In genomic region chr5:150070277-150070638, GRCh38 we compare ENCODE assay signal across 1 cellular context.
TF ChIP-seq lines count a peak whose summit lies in the region.

No MANE protein-coding gene starts in this region.

TF ChIP-seq in WTC11, 78 proteins besides CTCF, POLR2A, EP300 and RAD21 (continued from another document):
- TF ChIP-seq, protein P1, sequence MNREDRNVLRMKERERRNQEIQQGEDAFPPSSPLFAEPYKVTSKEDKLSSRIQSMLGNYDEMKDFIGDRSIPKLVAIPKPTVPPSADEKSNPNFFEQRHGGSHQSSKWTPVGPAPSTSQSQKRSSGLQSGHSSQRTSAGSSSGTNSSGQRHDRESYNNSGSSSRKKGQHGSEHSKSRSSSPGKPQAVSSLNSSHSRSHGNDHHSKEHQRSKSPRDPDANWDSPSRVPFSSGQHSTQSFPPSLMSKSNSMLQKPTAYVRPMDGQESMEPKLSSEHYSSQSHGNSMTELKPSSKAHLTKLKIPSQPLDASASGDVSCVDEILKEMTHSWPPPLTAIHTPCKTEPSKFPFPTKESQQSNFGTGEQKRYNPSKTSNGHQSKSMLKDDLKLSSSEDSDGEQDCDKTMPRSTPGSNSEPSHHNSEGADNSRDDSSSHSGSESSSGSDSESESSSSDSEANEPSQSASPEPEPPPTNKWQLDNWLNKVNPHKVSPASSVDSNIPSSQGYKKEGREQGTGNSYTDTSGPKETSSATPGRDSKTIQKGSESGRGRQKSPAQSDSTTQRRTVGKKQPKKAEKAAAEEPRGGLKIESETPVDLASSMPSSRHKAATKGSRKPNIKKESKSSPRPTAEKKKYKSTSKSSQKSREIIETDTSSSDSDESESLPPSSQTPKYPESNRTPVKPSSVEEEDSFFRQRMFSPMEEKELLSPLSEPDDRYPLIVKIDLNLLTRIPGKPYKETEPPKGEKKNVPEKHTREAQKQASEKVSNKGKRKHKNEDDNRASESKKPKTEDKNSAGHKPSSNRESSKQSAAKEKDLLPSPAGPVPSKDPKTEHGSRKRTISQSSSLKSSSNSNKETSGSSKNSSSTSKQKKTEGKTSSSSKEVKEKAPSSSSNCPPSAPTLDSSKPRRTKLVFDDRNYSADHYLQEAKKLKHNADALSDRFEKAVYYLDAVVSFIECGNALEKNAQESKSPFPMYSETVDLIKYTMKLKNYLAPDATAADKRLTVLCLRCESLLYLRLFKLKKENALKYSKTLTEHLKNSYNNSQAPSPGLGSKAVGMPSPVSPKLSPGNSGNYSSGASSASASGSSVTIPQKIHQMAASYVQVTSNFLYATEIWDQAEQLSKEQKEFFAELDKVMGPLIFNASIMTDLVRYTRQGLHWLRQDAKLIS (CRISPR knock-in tag; IDR thresholded peaks at IDR 0.05; ENCODE audit: borderline replicate concordance), result no peak
- TF ChIP-seq KAT7 (CRISPR knock-in tag; IDR thresholded peaks at IDR 0.05; ENCODE audit: borderline replicate concordance) (no peak), GABPB1 (CRISPR knock-in tag; IDR thresholded peaks at IDR 0.05) (no peak), TEAD4 (CRISPR knock-in tag; IDR thresholded peaks at IDR 0.05) (no peak)
TF ChIP-seq in WTC11: peak in this region for 0.
